6 cellular contexts compared by ENCODE assay signal in the genomic region with DNA sequence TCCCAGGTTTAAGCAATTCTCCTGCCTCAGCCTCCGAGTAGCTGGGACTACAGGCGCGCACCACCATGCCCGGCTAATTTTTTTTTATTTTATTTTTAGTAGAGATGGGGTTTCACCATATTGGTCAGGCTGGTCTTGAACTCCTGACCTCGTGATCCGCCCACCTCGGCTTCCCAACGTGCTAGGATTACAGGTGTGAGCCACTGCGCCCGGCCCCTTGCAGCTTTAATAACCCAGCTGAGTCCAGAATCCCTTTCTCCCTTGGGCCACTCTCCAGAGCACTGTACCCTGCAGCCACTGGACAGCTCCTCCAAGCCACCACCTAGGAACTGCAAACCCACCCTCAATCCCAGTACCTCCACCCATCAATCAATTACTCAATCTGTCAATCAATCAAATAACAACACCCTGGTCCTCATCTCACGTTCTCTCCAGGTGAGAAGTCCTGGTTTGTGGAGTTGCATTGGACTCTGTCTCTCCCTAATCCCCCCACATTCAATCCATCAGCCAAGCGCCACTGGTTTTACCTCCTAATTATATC. TPM values are rescaled to one million over a fixed set of nuclear protein-coding genes. Genes with fewer than 3 reads are reported as not detected.
DNase-seq lines count a peak whose midpoint lies in the region; ATAC-seq, FAIRE-seq and TF ChIP-seq lines count a peak whose summit lies in the region.
"Not testable (repeated sequence)": the region's sequence is repeated elsewhere in the genome, so short reads cannot be mapped to it uniquely, and the experiment has no call there.

No MANE protein-coding gene starts in this region.

- H3K36me3 Mint-ChIP-seq in CD4-positive, alpha-beta memory T cell; T-helper 17 cell (ENCODE audit: low read depth): not testable (repeated sequence)

- RAD21 ChIA-PET in GM12878 (lab: Charles Lee; ENCODE audit: unreplicated experiment) = interaction anchor here (0.7 to 5.5 kb wide), 4 partner anchors 13 to 225 kb away, joined by 3 to 70 read pairs (median 6); no protein-coding TSS in a partner anchor

- DNase-seq in CD4-positive, alpha-beta memory T cell; HEK293T (ENCODE audit: extremely low spot score); T-helper 17 cell; GM12878 (ENCODE audit: low read depth, low spot score): not testable (repeated sequence)
- DNase-seq in kidney (peak; percentile 46), spleen (peak; percentile 42)

- not testable (repeated sequence) for H3K36me3 ChIP-seq in CD4-positive, alpha-beta memory T cell (ENCODE audit: insufficient read depth, low read length); GM12878 (ENCODE audit: control insufficient read depth in 2 of 2, insufficient read depth in 2 of 2, low read length in 1 of 2); kidney (ENCODE audit: control insufficient read depth in 1 of 2, insufficient read depth in 2 of 2, low read length in 2 of 2); spleen

- SMC1A ChIA-PET in GM12878 (lab: Charles Lee; ENCODE audit: uncharacterized antibody, unreplicated experiment) = interaction anchor here (1.0 to 5.5 kb wide), 2 partner anchors 216 to 223 kb away, joined by 3 to 92 read pairs; no protein-coding TSS in a partner anchor

- not testable (repeated sequence) for FAIRE-seq in GM12878 (lab: Jason Lieb, UNC); kidney (lab: Jason Lieb, UNC)

- not testable (repeated sequence) for BruUV-seq in GM12878 (replicated peaks; lab: Mats Ljungman, UMichigan)

- H3K27me3 Mint-ChIP-seq in CD4-positive, alpha-beta memory T cell = peaks cover 19 to 29% of the 10 kb centered on the region in 2 donors
- H3K27me3 Mint-ChIP-seq in T-helper 17 cell = peaks cover 24% of the 10 kb centered on the region

- in situ Hi-C loops in GM12878 (cut with MboI) = not testable (repeated sequence)

- not testable (repeated sequence) for H3K9me3 Mint-ChIP-seq in CD4-positive, alpha-beta memory T cell

- CTCF ChIA-PET in CD4-positive, alpha-beta memory T cell (lab: Charles Lee; ENCODE audit: partially characterized antibody) = interaction anchor here (0.6 to 11.7 kb wide), 10 partner anchors 12 to 298 kb away, joined by 3 to 547 read pairs (median 7); a partner anchor contains a TSS
- CTCF ChIA-PET in HEK293T (lab: Yijun Ruan, JAX) = interaction anchor here (0.6 to 5.9 kb wide), 6 partner anchors 13 to 1312 kb away, joined by 3 to 61 read pairs (median 3); a partner anchor contains a TSS
- CTCF ChIA-PET in GM12878 (lab: Yijun Ruan, JAX) = interaction anchor here (0.6 to 11.7 kb wide), 9 partner anchors 13 to 1536 kb away, joined by 3 to 324 read pairs (median 4); no protein-coding TSS in a partner anchor

- WGBS in GM12878 (ENCODE audit: insufficient coverage, insufficient replicate concordance, low lambda C conversion rate, missing lambda C conversion rate) = 15% methylated on average over 9 of the region's 12 CpGs
- 75 to 88% (median 84%) methylated on average over 12 of the region's 12 CpGs for WGBS in spleen, 5 donors

- not testable (repeated sequence) for H3K4me1 ChIP-seq in CD4-positive, alpha-beta memory T cell (ENCODE audit: insufficient read depth, low read length); GM12878 (ENCODE audit: control insufficient read depth, insufficient read depth, low read length)
- peaks cover 23 to 31% of the 10 kb centered on the region in 2 donors for H3K4me1 ChIP-seq in kidney (ENCODE audit: control insufficient read depth in 1 of 2, insufficient read depth in 1 of 2, low read depth in 1 of 2, low read length in 2 of 2)
- H3K4me1 ChIP-seq in spleen = peaks cover 25 to 48% (median 36%) of the 10 kb centered on the region in 6 donors

- not testable (repeated sequence) for H3K4me3 ChIP-seq in CD4-positive, alpha-beta memory T cell (ENCODE audit: low read length in 2 of 2); GM12878; kidney (ENCODE audit: low read length in 2 of 2); spleen

- not testable (repeated sequence) for H3K79me2 ChIP-seq in GM12878 (ENCODE audit: control insufficient read depth, insufficient read depth, low read length)

- not testable (repeated sequence) for TF ChIP-seq POLR2A in GM12878 (IDR thresholded peaks at IDR 0.05; ENCODE audit: low read depth, low read length); spleen (IDR thresholded peaks at IDR 0.05)

- not testable (repeated sequence) for H3K27ac ChIP-seq in CD4-positive, alpha-beta memory T cell (ENCODE audit: low read depth, low read length); GM12878 (ENCODE audit: control insufficient read depth, insufficient read depth); kidney (ENCODE audit: low read depth in 2 of 2, low read length in 2 of 2); spleen

- H3K27ac Mint-ChIP-seq in CD4-positive, alpha-beta memory T cell = peak overlapping the region in 4 of 7 donors; percentile 2 to 83 (median 34)
- H3K27ac Mint-ChIP-seq in T-helper 17 cell = peak overlapping the region; percentile 85

- H3K9ac ChIP-seq in GM12878 (ENCODE audit: control insufficient read depth, insufficient read depth, low read length); kidney (ENCODE audit: low read length in 2 of 2): not testable (repeated sequence)

- not testable (repeated sequence) for H3K4me3 Mint-ChIP-seq in CD4-positive, alpha-beta memory T cell
- peak overlapping the region; percentile 55 for H3K4me3 Mint-ChIP-seq in T-helper 17 cell

- peaks cover 9 to 14% (median 12%) of the 10 kb centered on the region in 4 donors for H3K4me1 Mint-ChIP-seq in CD4-positive, alpha-beta memory T cell
- H3K4me1 Mint-ChIP-seq in T-helper 17 cell = peaks cover 26% of the 10 kb centered on the region

- TF ChIP-seq CTCF in GM12878 (IDR thresholded peaks at IDR 0.05 in 2 of 3, conservative IDR thresholded peaks at IDR 0.05 in 1 of 3; ENCODE audit: control insufficient read depth in 2 of 3, extremely low read depth in 1 of 3, insufficient read depth in 1 of 3, low read depth in 3 of 3, low read length in 3 of 3); kidney (IDR thresholded peaks at IDR 0.05; ENCODE audit: borderline replicate concordance, extremely low read depth, insufficient read depth); spleen (IDR thresholded peaks at IDR 0.05 in 8 of 11, conservative IDR thresholded peaks at IDR 0.05 in 3 of 11): not testable (repeated sequence)

- TF ChIP-seq RAD21 in GM12878 (IDR thresholded peaks at IDR 0.05; ENCODE audit: insufficient read depth, low read depth, low read length) = not testable (repeated sequence)

- H2AFZ ChIP-seq in GM12878 (ENCODE audit: control insufficient read depth, low read depth, low read length) = not testable (repeated sequence)

- TF ChIP-seq EP300 in GM12878 (IDR thresholded peaks at IDR 0.05; ENCODE audit: borderline replicate concordance in 1 of 2, control insufficient read depth in 1 of 2, low read depth in 2 of 2, low read length in 2 of 2) = not testable (repeated sequence)

- H3K4me2 ChIP-seq in GM12878 (ENCODE audit: control insufficient read depth, insufficient read depth) = not testable (repeated sequence)

- not testable (repeated sequence) for H3K9me3 ChIP-seq in CD4-positive, alpha-beta memory T cell (ENCODE audit: control insufficient read depth in 1 of 2, low read length in 2 of 2); T-helper 17 cell (ENCODE audit: control insufficient read depth, low read length, poor library complexity, severe bottlenecking); GM12878 (replicated peaks; ENCODE audit: control insufficient read depth, insufficient read depth, low read length); kidney (ENCODE audit: control insufficient read depth in 1 of 2, low read length in 2 of 2); spleen

- H3K27me3 ChIP-seq in CD4-positive, alpha-beta memory T cell (ENCODE audit: insufficient read depth, low read length); GM12878 (replicated peaks in 1 of 2; ENCODE audit: control insufficient read depth in 2 of 2, insufficient read depth in 2 of 2, low read length in 1 of 2): not testable (repeated sequence)
- H3K27me3 ChIP-seq in spleen (replicated peaks in 1 of 7) = peaks cover 0 to 44% (median 0%) of the 10 kb centered on the region in 7 donors

- H4K20me1 ChIP-seq in GM12878 (ENCODE audit: control insufficient read depth, insufficient read depth) = not testable (repeated sequence)

- POLR2A ChIA-PET in CD4-positive, alpha-beta memory T cell (lab: Charles Lee; ENCODE audit: partially characterized antibody) = interaction anchor here (1.1 to 4.1 kb wide), 3 partner anchors 54 to 60 kb away, joined by 5 to 86 read pairs (median 8); a partner anchor contains a TSS
- POLR2A ChIA-PET in HEK293T (lab: Yijun Ruan, JAX) = interaction anchor here (0.6 to 1.4 kb wide), 2 partner anchors 60 to 206 kb away, joined by 5 to 6 read pairs; a partner anchor contains a TSS
- POLR2A ChIA-PET in GM12878 (lab: Charles Lee) = not testable (repeated sequence)

- ATAC-seq in T-helper 17 cell, GM12878: not testable (repeated sequence)

- intact Hi-C loops in CD4-positive, alpha-beta memory T cell (cut with micrococcal nuclease) = loop anchor here (5.0 kb wide), 1 partner anchor 201 kb away; no protein-coding TSS in a partner anchor
- intact Hi-C loops in GM12878 (cut with micrococcal nuclease; ENCODE audit: unreplicated experiment) = loop anchor here (5.0 to 10.0 kb wide), 3 partner anchors 123 to 493 kb away; a partner anchor contains a TSS
- intact Hi-C loops in kidney (cut with DNase I) = loop anchor here (5.0 kb wide), 1 partner anchor 221 kb away; no protein-coding TSS in a partner anchor
- intact Hi-C loops in spleen (cut with DNase I; ENCODE audit: low total_unique reads) = loop anchor here (10.0 kb wide), 1 partner anchor 433 kb away; a partner anchor contains a TSS

RNA-seq across cellular contexts. Expression of a gene that starts 59.6 kb away (rescaled TPM):
- total RNA-seq in CD4-positive, alpha-beta memory T cell = 10 to 100 TPM; 18.0 to 18.8 TPM
- polyA plus RNA-seq in CD4-positive, alpha-beta memory T cell = 100 to 1,000 TPM; 297 to 879 TPM
- total RNA-seq in T-helper 17 cell (1,000 to 10,000 TPM; 1,522 to 2,429 TPM), GM12878 (2014; rRNA removed) (5.8 and 6.2 TPM in 2 replicates), GM12878 (2014; rRNA removed; fragmentation: Illumina TruSeq; extraction: Trizol) (2.0 and 2.5 TPM in 2 replicates), GM12878 (2021) (5.0 and 5.3 TPM in 2 replicates), kidney (172 TPM), spleen (100 to 1,000 TPM; 197 to 818 (median 376) TPM)
- total RNA-seq in GM12878 (2013; cell fraction: nucleolus; rRNA removed) = 9.4 and 10.7 TPM in 2 replicates
- 2.1 TPM for polyA plus RNA-seq in GM12878 (2011; ENCODE audit: low read depth)
- polyA plus RNA-seq in GM12878 (2011; rRNA removed) (3.0 and 4.0 TPM in 2 replicates), GM12878 (2014; fragmentation: Illumina TruSeq; extraction: Trizol) (1.0 and 2.0 TPM in 2 replicates), GM12878 (2014; fragmentation: Nextera tagmentation; extraction: Ambion mirVana) (1 to 10 TPM; 1.4 to 1.9 TPM), GM12878 (2014; rRNA removed) (3.5 and 4.1 TPM in 2 replicates), GM12878 (2016; fragmentation: Nextera tagmentation; extraction: Ambion mirVana) (1 to 10 TPM; 3.9 to 5.4 TPM), kidney (ENCODE audit: insufficient read depth, low read depth, low replicate concordance) (298 TPM), spleen (100 to 1,000 TPM in 1 of 3 donors, 10 to 100 TPM in 2; 46.0 to 116 (median 68.9) TPM)
- 4.7 and 5.6 TPM in 2 replicates for polyA plus RNA-seq in GM12878 (2011; cell fraction: cytosol; rRNA removed)
- 7.0 and 8.8 TPM in 2 replicates for polyA plus RNA-seq in GM12878 (2011; cell fraction: nucleus; rRNA removed)
- 4.9 and 5.3 TPM in 2 replicates for polyA plus RNA-seq in GM12878 (2012)
- polyA minus RNA-seq in GM12878 (2011; rRNA and poly(A)+ RNA removed) = 5.9 and 9.3 TPM in 2 replicates
- 4.9 and 5.3 TPM in 2 replicates for polyA minus RNA-seq in GM12878 (2011; cell fraction: cytosol; rRNA and poly(A)+ RNA removed)
- polyA minus RNA-seq in GM12878 (2011; cell fraction: nucleus; rRNA and poly(A)+ RNA removed) = 12.6 and 13.6 TPM in 2 replicates
